In the genomic region with DNA sequence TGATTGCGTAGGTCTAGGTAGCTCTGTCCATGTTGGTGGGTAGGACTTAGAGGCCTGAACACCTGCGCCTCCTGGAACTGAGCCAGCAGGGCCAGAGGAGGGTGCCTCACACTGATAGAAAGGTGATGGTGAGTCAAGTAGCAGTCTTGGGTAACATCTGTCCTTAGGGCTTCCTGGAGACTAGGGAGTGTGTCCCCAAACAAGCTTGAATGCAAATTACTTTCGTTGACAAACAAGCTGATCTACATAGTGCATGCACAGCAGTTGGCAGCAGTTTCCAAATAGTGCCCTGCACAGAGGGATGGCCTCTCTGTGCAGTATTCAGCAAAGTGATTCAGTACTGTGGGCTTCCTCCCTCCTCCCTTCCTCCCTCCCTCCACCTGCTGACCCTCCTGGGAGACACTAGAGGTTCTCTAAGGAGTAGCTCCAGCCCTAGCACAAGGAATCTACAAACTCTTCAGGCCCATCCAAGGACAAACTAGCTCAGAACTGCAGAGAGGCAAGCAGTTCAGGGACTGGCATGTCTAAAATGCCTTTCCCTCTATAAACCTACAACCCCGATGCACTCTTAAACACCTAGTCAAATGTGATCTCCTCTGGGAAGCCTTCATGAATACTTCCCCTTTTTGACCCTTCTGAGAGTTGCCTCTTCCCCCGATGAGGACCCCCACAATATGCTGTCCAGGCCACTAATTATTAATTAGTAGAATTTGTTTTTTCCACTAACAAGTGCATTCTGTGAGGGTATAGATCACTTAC, we compare ENCODE assay signal across 8 cellular contexts.
DNase-seq lines count a peak whose midpoint lies in the region; ATAC-seq and TF ChIP-seq lines count a peak whose summit lies in the region.

No MANE protein-coding gene starts in this region.

- no peak overlapping the region for H3K27ac Mint-ChIP-seq in nephron progenitor cell

- intact Hi-C loops in left colon (cut with DNase I, micrococcal nuclease), result no loop called here

- H3K36me3 Mint-ChIP-seq in nephron progenitor cell (ENCODE audit: low read depth), result no peaks in the 10 kb centered on the region

- peak; percentile 77 for ATAC-seq in GM18909 (IDR thresholded peaks at IDR 0.05; ENCODE audit: poor library complexity, unreplicated experiment)
- peak; percentile 64 for ATAC-seq in HG02623 (IDR thresholded peaks at IDR 0.05; ENCODE audit: unreplicated experiment)
- peak; percentile 49 for ATAC-seq in left colon

- DNase-seq in NCI-H1105 treated with DMSO at 0.1 percent for 48 hours (lab: John Stamatoyannopoulos, UW), result peak; percentile 95
- DNase-seq in left colon, result peak; percentile 55 to 58
- no peak for DNase-seq in COLO829 (ENCODE audit: low spot score)
- no peak for DNase-seq in globus pallidus (ENCODE audit: low spot score)
- no peak for DNase-seq in kidney tubule cell (ENCODE audit: low spot score)
- no peak for DNase-seq in nephron progenitor cell

- H3K4me3 Mint-ChIP-seq in nephron progenitor cell, result no peak overlapping the region

- no peak for TF ChIP-seq CTCF in nephron progenitor cell (IDR thresholded peaks at IDR 0.05)

- H3K27me3 Mint-ChIP-seq in nephron progenitor cell (ENCODE audit: low read depth, poor library complexity), result peaks cover 20% of the 10 kb centered on the region

- peaks cover 12% of the 10 kb centered on the region for H3K4me1 Mint-ChIP-seq in nephron progenitor cell

- H3K9me3 Mint-ChIP-seq in nephron progenitor cell, result no peaks in the 10 kb centered on the region

Comparison
In these comparisons a context has a peak if more than half of its experiments do, and no peak if none do; other contexts are left out.
1. DNase-seq: peak in NCI-H1105 treated with DMSO at 0.1 percent for 48 hours (single experiment) and left colon (2 of 2); none in COLO829 (single experiment), globus pallidus (single experiment), kidney tubule cell (single experiment) and nephron progenitor cell (single experiment).
2. Peak in every context shown above with its lines, with median percentiles within 50 percentile points of each other: ATAC-seq.